In the genomic region with DNA sequence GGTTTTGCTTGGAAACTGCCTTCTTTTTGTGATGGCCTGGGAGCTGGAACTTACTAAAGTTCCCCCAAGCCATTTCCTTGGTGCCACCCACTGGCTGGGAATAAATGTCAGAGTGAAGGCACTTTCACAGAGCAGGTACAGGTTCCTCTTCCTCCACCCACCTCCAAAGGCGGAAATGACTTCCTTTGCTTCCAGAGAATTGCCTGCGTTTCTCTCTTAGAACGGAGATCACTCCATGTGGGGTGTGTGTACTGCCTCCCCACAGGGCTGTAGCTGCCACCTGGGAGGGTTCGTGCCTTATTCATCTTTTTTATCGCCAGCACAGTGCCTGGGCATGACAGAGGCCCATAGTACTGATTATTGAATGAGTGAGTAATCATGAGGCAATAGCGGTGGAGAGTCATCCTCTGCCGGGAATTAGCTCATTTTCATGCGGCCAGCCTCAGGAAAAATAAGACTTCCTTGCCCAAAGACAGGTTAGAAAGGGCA, we compare ENCODE assay signal across 2 cellular contexts.
A peak's percentile ranks its signal among the peaks of the same experiment; 100 is the strongest.
TF ChIP-seq lines count a peak whose summit lies in the region.

No MANE protein-coding gene starts in this region.

TF ChIP-seq in GM23338, 12 proteins besides CTCF, POLR2A, EP300 and RAD21:
- no peak for TF ChIP-seq NANOG (IDR thresholded peaks at IDR 0.05; ENCODE audit: borderline replicate concordance)
- TF ChIP-seq CREB1 (CRISPR knock-in tag; IDR thresholded peaks at IDR 0.05; ENCODE audit: low read depth), result 0 out of 2 replicates have a peak, but pooled peaks have one; percentile 12
- TF ChIP-seq REST (IDR thresholded peaks at IDR 0.05; ENCODE audit: unreplicated experiment), result no peak

TF ChIP-seq in GM12891, 5 proteins besides CTCF, POLR2A, EP300 and RAD21:
- no peak for TF ChIP-seq TAF1 (IDR thresholded peaks at IDR 0.05; ENCODE audit: low read depth, low read length)
- no peak for TF ChIP-seq SPI1 (IDR thresholded peaks at IDR 0.05; ENCODE audit: low read depth, low read length)
- TF ChIP-seq POLR2AphosphoS5 (IDR thresholded peaks at IDR 0.05; ENCODE audit: low read depth, low read length), result no peak
- TF ChIP-seq POU2F2 (IDR thresholded peaks at IDR 0.05; ENCODE audit: low read depth, low read length), result no peak
- no peak for TF ChIP-seq PAX5 (IDR thresholded peaks at IDR 0.05; ENCODE audit: insufficient read depth, low read length, severe bottlenecking)
TF ChIP-seq in GM12891: peak in this region for 0.
